ENCODE assay signal across 12 cellular contexts in the genomic region with DNA sequence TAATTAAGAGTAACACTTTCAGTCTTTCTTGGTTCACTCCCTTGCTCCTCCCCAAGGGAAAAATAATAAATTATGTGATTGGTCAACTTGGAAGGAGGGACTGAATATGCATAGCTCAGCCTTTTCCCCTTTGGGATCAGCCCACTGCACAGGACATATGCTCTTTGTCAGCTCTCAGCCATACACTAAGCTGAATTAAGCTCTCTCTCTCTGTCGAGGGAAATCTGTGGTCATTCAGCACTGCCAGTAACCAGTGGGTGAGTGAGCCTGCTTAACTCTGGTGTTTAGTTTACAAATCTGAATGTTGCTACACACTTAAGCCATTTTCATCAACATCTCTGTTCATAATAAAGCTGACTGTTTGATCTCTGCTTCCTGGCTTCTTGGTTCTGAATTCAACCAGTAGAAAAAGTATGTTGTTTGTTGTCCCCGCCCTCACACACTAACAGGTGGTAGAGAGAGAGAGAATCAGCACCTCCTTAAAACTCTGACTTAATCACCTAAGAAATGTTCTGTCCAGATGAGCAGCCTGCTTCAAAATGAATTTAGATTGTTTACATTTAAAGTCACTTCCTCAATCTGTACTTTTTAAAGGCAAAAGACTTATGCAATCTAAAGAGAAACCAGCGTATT.
DNase-seq lines count a peak whose midpoint lies in the region; ATAC-seq and TF ChIP-seq lines count a peak whose summit lies in the region.
"Had no signal": no experiment of that assay in that cellular context is flagged by ENCODE, and none has a peak within 500 bp of the region (broad histone marks: within the 10 kb centered on the region; RNA-seq: fewer than 3 reads in every experiment).

No MANE protein-coding gene starts in this region.

- H3K4me1 ChIP-seq in OCI-LY3 (ENCODE audit: low read length), result peaks cover 10% of the 10 kb centered on the region; the same call in 1 of the 2 replicates
- H3K4me1 ChIP-seq in smooth muscle cell (ENCODE audit: low read depth), result peaks cover 16% of the 10 kb centered on the region

- H3F3A ChIP-seq in smooth muscle cell (ENCODE audit: low read depth), result peaks cover 27% of the 10 kb centered on the region

- H3K27ac ChIP-seq in OCI-LY3 (ENCODE audit: low read length) (peak overlapping the region; percentile 11; the same call in 1 of the 2 replicates), smooth muscle cell (ENCODE audit: low read depth) (peak overlapping the region; percentile 64)
- H3K27ac ChIP-seq: esophagus muscularis mucosa had no signal

- DNase-seq in NCI-H2171 treated with DMSO at 0.1 percent for 48 hours (lab: John Stamatoyannopoulos, UW) (peak; percentile 30), NCI-H2171 (lab: John Stamatoyannopoulos, UW) (no peak), fibroblast of peridontal ligament (ENCODE audit: extremely low read depth) (peak; percentile 89), smooth muscle cell (lab: John Stamatoyannopoulos, UW; ENCODE audit: unreplicated experiment) (peak; percentile 9), hypothalamus (lab: John Stamatoyannopoulos, UW) (no peak)
- DNase-seq: activated naive CD4-positive, alpha-beta T cell; stimulated activated CD4-positive, alpha-beta T cell treated with anti-CD3 and anti-CD28 coated beads, Interleukin-4, amount 100 ng/mL, for 1 hour; trophoblast cell had no signal

- H2AFZ ChIP-seq in OCI-LY3 (ENCODE audit: low read depth, low read length) (no peak overlapping the region), smooth muscle cell (ENCODE audit: low read depth) (no peak overlapping the region)

- no peak overlapping the region for H3K4me3 ChIP-seq in OCI-LY3 (ENCODE audit: low read length)
- no peak overlapping the region for H3K4me3 ChIP-seq in smooth muscle cell
- H3K4me3 ChIP-seq: esophagus muscularis mucosa had no signal

- H3K27me3 ChIP-seq in OCI-LY3 (ENCODE audit: low read depth, low read length) (no peaks in the 10 kb centered on the region), smooth muscle cell (ENCODE audit: low read depth) (no peaks in the 10 kb centered on the region)
- H3K27me3 ChIP-seq: esophagus muscularis mucosa had no signal

- H3K9ac ChIP-seq in OCI-LY3 (ENCODE audit: low read length) (no peak overlapping the region), smooth muscle cell (ENCODE audit: low read depth) (no peak overlapping the region)

- TF ChIP-seq CTCF in OCI-LY3 (IDR thresholded peaks at IDR 0.05; ENCODE audit: low read depth, low read length) (no peak), smooth muscle cell (IDR thresholded peaks at IDR 0.05; ENCODE audit: borderline replicate concordance, insufficient read depth, poor library complexity, severe bottlenecking) (no peak)

- H3K4me2 ChIP-seq in OCI-LY3 (ENCODE audit: low read length), result no peak overlapping the region
- H3K4me2 ChIP-seq in smooth muscle cell, result peak overlapping the region; percentile 66

- H4K20me1 ChIP-seq in OCI-LY3 (ENCODE audit: insufficient read depth, low read length) (peaks cover 3% of the 10 kb centered on the region; the same call in 1 of the 2 replicates), smooth muscle cell (ENCODE audit: low read depth) (peaks cover 19% of the 10 kb centered on the region)

- H3K79me2 ChIP-seq in OCI-LY3 (ENCODE audit: low read length) (no peaks in the 10 kb centered on the region), smooth muscle cell (ENCODE audit: low read depth) (peaks cover 3% of the 10 kb centered on the region)

- H3K9me3 ChIP-seq in OCI-LY3 (ENCODE audit: insufficient read depth, low read length), result no peaks in the 10 kb centered on the region
- H3K9me3 ChIP-seq in smooth muscle cell (replicated peaks; ENCODE audit: low read depth), result no peaks in the 10 kb centered on the region
- H3K9me3 ChIP-seq: esophagus muscularis mucosa had no signal

- no peak for ATAC-seq in GM18873 (IDR thresholded peaks at IDR 0.05; ENCODE audit: low FRiP score, unreplicated experiment)
- no peak for ATAC-seq in HG02885 (IDR thresholded peaks at IDR 0.05; ENCODE audit: poor library complexity, unreplicated experiment)

- WGBS in smooth muscle cell (ENCODE audit: low lambda C conversion rate), result 29% methylated on average over 3 of the region's 3 CpGs

- H3K36me3 ChIP-seq in OCI-LY3 (replicated peaks; ENCODE audit: low read depth, low read length), result peaks cover 32% of the 10 kb centered on the region
- no peaks in the 10 kb centered on the region for H3K36me3 ChIP-seq in smooth muscle cell (ENCODE audit: low read depth)

Comparison
In these comparisons a context has a peak if more than half of its experiments do, and no peak if none do; other contexts are left out.
1. DNase-seq: peak in NCI-H2171 treated with DMSO at 0.1 percent for 48 hours (single experiment), fibroblast of peridontal ligament (single experiment) and smooth muscle cell (single experiment); none in NCI-H2171 (single experiment) and hypothalamus (0 of 51).